In genomic region chr17:78185981-78186688, GRCh38 we compare ENCODE assay signal across 6 cellular contexts. TPM values are rescaled to one million over a fixed set of nuclear protein-coding genes. Genes with fewer than 3 reads are reported as not detected.
DNase-seq lines count a peak whose midpoint lies in the region; ATAC-seq and TF ChIP-seq lines count a peak whose summit lies in the region.

No MANE protein-coding gene starts in this region.

- POLR2A ChIA-PET in activated naive CD8-positive, alpha-beta T cell treated with anti-CD3 and anti-CD28 coated beads, Interleukin-2, amount 10 ng/mL, durations not matched to agents 7 days and 5 days (lab: Charles Lee) = interaction anchor here (0.8 to 1.9 kb wide), 8 partner anchors 10 to 73 kb away, joined by 3 to 6 read pairs (median 4); partner anchors contain the start of genes BIRC5 and TMC8

- peaks cover 58% of the 10 kb centered on the region for H3K4me1 Mint-ChIP-seq in activated naive CD4-positive, alpha-beta T cell treated with anti-CD3 and anti-CD28 coated beads, Interleukin-2, amount 10 ng/mL, durations not matched to agents 7 days and 5 days
- H3K4me1 Mint-ChIP-seq in activated naive CD8-positive, alpha-beta T cell treated with anti-CD3 and anti-CD28 coated beads, Interleukin-2, amount 10 ng/mL, durations not matched to agents 7 days and 5 days = peaks cover 39% of the 10 kb centered on the region
- H3K4me1 Mint-ChIP-seq in natural killer cell = peaks cover 0 to 15% of the 10 kb centered on the region in 2 donors

- ATAC-seq in activated naive CD8-positive, alpha-beta T cell treated with anti-CD3 and anti-CD28 coated beads, Interleukin-2, amount 10 ng/mL, durations not matched to agents 7 days and 5 days (ENCODE audit: low read depth) = no peak
- ATAC-seq in natural killer cell (no peak), HG02885 (IDR thresholded peaks at IDR 0.05; ENCODE audit: poor library complexity, unreplicated experiment) (no peak)

- intact Hi-C loops in natural killer cell (cut with micrococcal nuclease) = no loop called here

- H3K27ac Mint-ChIP-seq in activated naive CD4-positive, alpha-beta T cell treated with anti-CD3 and anti-CD28 coated beads, Interleukin-2, amount 10 ng/mL, durations not matched to agents 7 days and 5 days = peak overlapping the region; percentile 78
- peak overlapping the region; percentile 75 for H3K27ac Mint-ChIP-seq in activated naive CD8-positive, alpha-beta T cell treated with anti-CD3 and anti-CD28 coated beads, Interleukin-2, amount 10 ng/mL, durations not matched to agents 7 days and 5 days
- H3K27ac Mint-ChIP-seq in natural killer cell = peak overlapping the region in 1 of 2 donors; percentile 59

- peaks cover 28% of the 10 kb centered on the region for H3K36me3 Mint-ChIP-seq in activated naive CD4-positive, alpha-beta T cell treated with anti-CD3 and anti-CD28 coated beads, Interleukin-2, amount 10 ng/mL, durations not matched to agents 7 days and 5 days
- H3K36me3 Mint-ChIP-seq in activated naive CD8-positive, alpha-beta T cell treated with anti-CD3 and anti-CD28 coated beads, Interleukin-2, amount 10 ng/mL, durations not matched to agents 7 days and 5 days = peaks cover 25% of the 10 kb centered on the region
- H3K36me3 Mint-ChIP-seq in natural killer cell = no peaks in the 10 kb centered on the region

- CTCF ChIA-PET in activated naive CD4-positive, alpha-beta T cell treated with anti-CD3 and anti-CD28 coated beads, Interleukin-2, amount 10 ng/mL, durations not matched to agents 7 days and 5 days (lab: Charles Lee) = interaction anchor here (0.7 to 2.1 kb wide), 4 partner anchors 10 to 51 kb away, joined by 3 to 9 read pairs (median 5); no protein-coding TSS in a partner anchor

- peak overlapping the region; percentile 87 for H3K4me3 Mint-ChIP-seq in activated naive CD4-positive, alpha-beta T cell treated with anti-CD3 and anti-CD28 coated beads, Interleukin-2, amount 10 ng/mL, durations not matched to agents 7 days and 5 days
- peak overlapping the region; percentile 94 for H3K4me3 Mint-ChIP-seq in activated naive CD8-positive, alpha-beta T cell treated with anti-CD3 and anti-CD28 coated beads, Interleukin-2, amount 10 ng/mL, durations not matched to agents 7 days and 5 days
- H3K4me3 Mint-ChIP-seq in natural killer cell = peak overlapping the region; percentile 72

- H3K9me3 Mint-ChIP-seq in activated naive CD4-positive, alpha-beta T cell treated with anti-CD3 and anti-CD28 coated beads, Interleukin-2, amount 10 ng/mL, durations not matched to agents 7 days and 5 days = no peaks in the 10 kb centered on the region
- no peaks in the 10 kb centered on the region for H3K9me3 Mint-ChIP-seq in activated naive CD8-positive, alpha-beta T cell treated with anti-CD3 and anti-CD28 coated beads, Interleukin-2, amount 10 ng/mL, durations not matched to agents 7 days and 5 days
- no peaks in the 10 kb centered on the region for H3K9me3 Mint-ChIP-seq in natural killer cell

- H3K27me3 Mint-ChIP-seq in activated naive CD4-positive, alpha-beta T cell treated with anti-CD3 and anti-CD28 coated beads, Interleukin-2, amount 10 ng/mL, durations not matched to agents 7 days and 5 days = no peaks in the 10 kb centered on the region
- no peaks in the 10 kb centered on the region for H3K27me3 Mint-ChIP-seq in activated naive CD8-positive, alpha-beta T cell treated with anti-CD3 and anti-CD28 coated beads, Interleukin-2, amount 10 ng/mL, durations not matched to agents 7 days and 5 days
- H3K27me3 Mint-ChIP-seq in natural killer cell (ENCODE audit: low read depth in 2 of 2) = no peaks in the 10 kb centered on the region

- no peak for TF ChIP-seq CTCF in natural killer cell (IDR thresholded peaks at IDR 0.05)

- DNase-seq in activated naive CD4-positive, alpha-beta T cell treated with anti-CD3 and anti-CD28 coated beads, Interleukin-2, amount 10 ng/mL, durations not matched to agents 7 days and 5 days = peak; percentile 49
- no peak for DNase-seq in activated naive CD4-positive, alpha-beta T cell treated with Interleukin-2 at 50 U/mL for 16 hours
- DNase-seq in activated naive CD8-positive, alpha-beta T cell treated with anti-CD3 and anti-CD28 coated beads, Interleukin-2, amount 10 ng/mL, durations not matched to agents 7 days and 5 days = no peak
- DNase-seq in natural killer cell (no peak), COR-L47 (lab: John Stamatoyannopoulos, UW) (no peak)

RNA-seq across cellular contexts. Expression of gene TK1, which starts 0.7 kb away (rescaled TPM):
- 10 to 100 TPM; 93.1 to 97.8 TPM for total RNA-seq in activated naive CD8-positive, alpha-beta T cell treated with anti-CD3 and anti-CD28 coated beads, Interleukin-2, amount 10 ng/mL, durations not matched to agents 7 days and 5 days
- 1 to 10 TPM; 2.1 to 5.1 (median 3.9) TPM for total RNA-seq in natural killer cell

RNA-seq across cellular contexts. Expression of gene AFMID, which starts 1.0 kb away (rescaled TPM):
- total RNA-seq in activated naive CD8-positive, alpha-beta T cell treated with anti-CD3 and anti-CD28 coated beads, Interleukin-2, amount 10 ng/mL, durations not matched to agents 7 days and 5 days = 10 to 100 TPM; 11.3 to 13.4 TPM
- total RNA-seq in natural killer cell = 1 to 10 TPM; 2.2 to 4.1 (median 2.3) TPM

RNA-seq across cellular contexts. Expression of gene SYNGR2, which starts 17.8 kb away (rescaled TPM):
- total RNA-seq in activated naive CD8-positive, alpha-beta T cell treated with anti-CD3 and anti-CD28 coated beads, Interleukin-2, amount 10 ng/mL, durations not matched to agents 7 days and 5 days = 10 to 100 TPM; 43.2 to 50.5 TPM
- total RNA-seq in natural killer cell = 10 to 100 TPM; 41.2 to 62.1 (median 43.5) TPM

RNA-seq across cellular contexts. Expression of gene BIRC5, which starts 27.9 kb away (rescaled TPM):
- total RNA-seq in activated naive CD8-positive, alpha-beta T cell treated with anti-CD3 and anti-CD28 coated beads, Interleukin-2, amount 10 ng/mL, durations not matched to agents 7 days and 5 days = 10 to 100 TPM; 54.9 to 65.2 TPM
- total RNA-seq in natural killer cell = 1 to 10 TPM in 2 of 3 donors, under 1 TPM in 1; 0.73 to 1.9 (median 1.2) TPM

RNA-seq across cellular contexts. Expression of gene C17orf99, which starts 40.0 kb away (rescaled TPM):
- total RNA-seq in activated naive CD8-positive, alpha-beta T cell treated with anti-CD3 and anti-CD28 coated beads, Interleukin-2, amount 10 ng/mL, durations not matched to agents 7 days and 5 days = not detected
- total RNA-seq in natural killer cell = not detected

Comparison
In these comparisons a context has a peak if more than half of its experiments do, and no peak if none do; other contexts are left out.
1. RNA of gene TK1, which starts 0.7 kb away (total RNA-seq): 93.1 to 97.8 TPM in activated naive CD8-positive, alpha-beta T cell treated with anti-CD3 and anti-CD28 coated beads, Interleukin-2, amount 10 ng/mL, durations not matched to agents 7 days and 5 days; 2.1 to 5.1 TPM in natural killer cell; every median in the first group is over 10 times any median in the second.
2. Peak in every context shown above with its lines, with median percentiles within 50 percentile points of each other: H3K4me3 Mint-ChIP-seq.